In genomic region chr22:29454186-29454745, GRCh38 we compare ENCODE assay signal across 17 cellular contexts. TPM values are rescaled to one million over a fixed set of nuclear protein-coding genes. Genes with fewer than 3 reads are reported as not detected.
"Had no signal": no experiment of that assay in that cellular context is flagged by ENCODE, and none has a peak within 500 bp of the region (broad histone marks: within the 10 kb centered on the region; RNA-seq: fewer than 3 reads in every experiment).

No MANE protein-coding gene starts in this region.

- ATAC-seq: activated naive CD4-positive, alpha-beta T cell treated with anti-CD3 and anti-CD28 coated beads, Interleukin-2, amount 50 U/mL, for 72 hours; foreskin keratinocyte; left lung; naive thymus-derived CD4-positive, alpha-beta T cell had no signal

- H3K4me1 ChIP-seq: breast epithelium, colonic mucosa, esophagus squamous epithelium, foreskin keratinocyte, left lung, tibial artery had no signal

- H3K4me2 ChIP-seq: SK-N-SH had no signal

- H3K27ac ChIP-seq: breast epithelium, colonic mucosa, esophagus squamous epithelium, foreskin keratinocyte, heart right ventricle, left lung, skin epidermis, tibial artery had no signal

- H3K27ac Mint-ChIP-seq: activated CD4-positive, alpha-beta T cell treated with anti-CD3 and anti-CD28 coated beads, Interleukin-2, amount 10 ng/mL, durations not matched to agents 7 days and 5 days; naive thymus-derived CD4-positive, alpha-beta T cell; T-helper 1 cell treated with Interleukin-12 subunit alpha and Interleukin-12 subunit beta and Interleukin-4 antibody, amounts not matched to agents 30 μg/mL and 1 μg/mL, for 36 hours had no signal

- H3K9me3 ChIP-seq: breast epithelium, colonic mucosa, esophagus squamous epithelium, heart right ventricle, left lung, SK-N-SH, tibial artery had no signal

- H3K4me1 Mint-ChIP-seq: activated CD4-positive, alpha-beta T cell treated with anti-CD3 and anti-CD28 coated beads, Interleukin-2, amount 10 ng/mL, durations not matched to agents 7 days and 5 days had no signal

- H3K36me3 Mint-ChIP-seq: activated naive CD4-positive, alpha-beta T cell treated with anti-CD3 and anti-CD28 coated beads, Interleukin-2, amount 50 U/mL, for 72 hours; naive thymus-derived CD4-positive, alpha-beta T cell had no signal

- H3K36me3 ChIP-seq: breast epithelium, colonic mucosa, esophagus squamous epithelium, heart right ventricle, left lung, tibial artery had no signal

- H3K9me3 Mint-ChIP-seq: activated CD4-positive, alpha-beta T cell treated with anti-CD3 and anti-CD28 coated beads, Interleukin-2, amount 10 ng/mL, durations not matched to agents 7 days and 5 days; activated naive CD4-positive, alpha-beta T cell treated with anti-CD3 and anti-CD28 coated beads, Interleukin-2, amount 50 U/mL, for 72 hours; naive thymus-derived CD4-positive, alpha-beta T cell; T-helper 1 cell treated with Interleukin-12 subunit alpha and Interleukin-12 subunit beta and Interleukin-4 antibody, amounts not matched to agents 30 μg/mL and 1 μg/mL, for 36 hours had no signal

- H3K4me3 ChIP-seq: breast epithelium, colonic mucosa, esophagus squamous epithelium, heart right ventricle, left lung, skin epidermis, tibial artery had no signal

- DNase-seq: activated CD4-positive, alpha-beta T cell treated with anti-CD3 and anti-CD28 coated beads, Interleukin-2, amount 10 ng/mL, durations not matched to agents 7 days and 5 days; activated CD4-positive, CD25-positive, alpha-beta regulatory T cell; colonic mucosa; esophagus squamous epithelium; foreskin keratinocyte; heart right ventricle; islet precursor cell; left lung; naive thymus-derived CD4-positive, alpha-beta T cell; occipital lobe; SK-N-SH had no signal

- H3K4me3 Mint-ChIP-seq: activated CD4-positive, alpha-beta T cell treated with anti-CD3 and anti-CD28 coated beads, Interleukin-2, amount 10 ng/mL, durations not matched to agents 7 days and 5 days; naive thymus-derived CD4-positive, alpha-beta T cell; T-helper 1 cell treated with Interleukin-12 subunit alpha and Interleukin-12 subunit beta and Interleukin-4 antibody, amounts not matched to agents 30 μg/mL and 1 μg/mL, for 36 hours had no signal

- H3K27me3 ChIP-seq: breast epithelium, colonic mucosa, esophagus squamous epithelium, foreskin keratinocyte, left lung had no signal

- H3K9ac ChIP-seq: SK-N-SH had no signal

- H3K27me3 Mint-ChIP-seq: activated CD4-positive, alpha-beta T cell treated with anti-CD3 and anti-CD28 coated beads, Interleukin-2, amount 10 ng/mL, durations not matched to agents 7 days and 5 days had no signal

RNA-seq across cellular contexts. Expression of gene RFPL1, which starts 15.9 kb away (rescaled TPM):
- total RNA-seq: activated CD4-positive, alpha-beta T cell treated with anti-CD3 and anti-CD28 coated beads, Interleukin-2, amount 10 ng/mL, durations not matched to agents 7 days and 5 days; activated naive CD4-positive, alpha-beta T cell treated with anti-CD3 and anti-CD28 coated beads, Interleukin-2, amount 50 U/mL, for 72 hours; breast epithelium; colonic mucosa; esophagus squamous epithelium; foreskin keratinocyte; heart right ventricle; left lung; occipital lobe; renal cortical epithelial cell had no signal
- polyA plus RNA-seq: foreskin keratinocyte, heart right ventricle, SK-N-SH had no signal
